16 cellular contexts compared by ENCODE assay signal in genomic region chr9:6917162-6917561, GRCh38.
A peak's percentile ranks its signal among the peaks of the same experiment; 100 is the strongest.
DNase-seq lines count a peak whose midpoint lies in the region; ATAC-seq and TF ChIP-seq lines count a peak whose summit lies in the region.
"Had no signal": no experiment of that assay in that cellular context is flagged by ENCODE, and none has a peak within 500 bp of the region (broad histone marks: within the 10 kb centered on the region; RNA-seq: fewer than 3 reads in every experiment).

No MANE protein-coding gene starts in this region.

- no peak overlapping the region for H4K91ac ChIP-seq in H9 (ENCODE audit: insufficient read length, low read depth, low read length)

- no peak overlapping the region for H3K27ac Mint-ChIP-seq in H9
- H3K27ac Mint-ChIP-seq: nephron; T-helper 2 cell treated with Interferon-gamma antibody and Interleukin-4, amounts not matched to agents 5 μg/mL and 100 μg/mL, for 36 hours had no signal

- no peak overlapping the region for H3T11ph ChIP-seq in H9 (ENCODE audit: low read length)

- DNase-seq in left colon (no peak), H9 (no peak), NCI-H1930 (lab: John Stamatoyannopoulos, UW) (no peak), mucosa of descending colon (no peak)
- DNase-seq: Caco-2, NCI-H1694 treated with DMSO at 0.1 percent for 48 hours, PC-3, spleen had no signal

- H3K4me1 ChIP-seq in H9 (ENCODE audit: insufficient read depth, low read length) (no peaks in the 10 kb centered on the region; the same call in 1 of the 2 replicates), mucosa of descending colon (ENCODE audit: low read depth) (no peaks in the 10 kb centered on the region)
- H3K4me1 ChIP-seq: breast epithelium, Caco-2 had no signal

- no peaks in the 10 kb centered on the region; the same call in 1 of the 2 replicates for H3K27me3 Mint-ChIP-seq in H9 (ENCODE audit: low read depth)

- H2BK12ac ChIP-seq in H9 (ENCODE audit: insufficient read length, low read depth, low read length), result no peak overlapping the region

- H3K4me3 ChIP-seq in mucosa of descending colon, result no peak overlapping the region
- H3K4me3 ChIP-seq: breast epithelium, spleen had no signal

- peaks cover 11 to 12% of the 10 kb centered on the region in 2 experiments for H3K4me1 Mint-ChIP-seq in H9
- H3K4me1 Mint-ChIP-seq: nephron had no signal

- H4K20me1 ChIP-seq in H9 (ENCODE audit: control insufficient read depth, insufficient read depth, insufficient read length), result no peaks in the 10 kb centered on the region

- no peak overlapping the region for H3K18ac ChIP-seq in H9 (ENCODE audit: insufficient read length, low read depth, low read length)

- no peak overlapping the region for H3K23ac ChIP-seq in H9 (ENCODE audit: insufficient read length, low read depth, low read length)

- no peak overlapping the region for H4K8ac ChIP-seq in H9 (replicated peaks; ENCODE audit: insufficient read length, low read depth, low read length)

- TF ChIP-seq CTCF in H9 (conservative IDR thresholded peaks at IDR 0.05), result no peak
- TF ChIP-seq CTCF in mucosa of descending colon (IDR thresholded peaks at IDR 0.05), result no peak

- peaks cover 0 to 4% of the 10 kb centered on the region in 2 experiments; a peak in 3 of 5 replicates for H3K9me3 Mint-ChIP-seq in H9
- H3K9me3 Mint-ChIP-seq: nephron had no signal

- no peak overlapping the region for H2BK15ac ChIP-seq in H9 (ENCODE audit: low read depth, low read length)

- intact Hi-C loops in left colon (cut with DNase I, micrococcal nuclease) (no loop called here), mucosa of descending colon (cut with DNase I, micrococcal nuclease) (no loop called here)

- H2BK5ac ChIP-seq in H9 (ENCODE audit: insufficient read length, low read length), result no peak overlapping the region

- no peak overlapping the region for H3K9ac ChIP-seq in H9 (ENCODE audit: extremely low read depth, insufficient read length, low read length)

- H3K9me3 ChIP-seq in H9 (ENCODE audit: control insufficient read depth, low read depth, low read length) (no peaks in the 10 kb centered on the region), mucosa of descending colon (no peaks in the 10 kb centered on the region)
- H3K9me3 ChIP-seq: breast epithelium, Caco-2, spleen had no signal

- no peak overlapping the region for H3K14ac ChIP-seq in H9 (ENCODE audit: insufficient read depth, low read length)

- H3K36me3 ChIP-seq in mucosa of descending colon (ENCODE audit: low read depth), result no peaks in the 10 kb centered on the region
- H3K36me3 ChIP-seq: breast epithelium had no signal

- H3K36me3 Mint-ChIP-seq in H9 (ENCODE audit: insufficient read depth in 1 of 3, low read depth in 3 of 3), result peaks cover 3 to 13% (median 4%) of the 10 kb centered on the region in 3 experiments; a peak in 4 of 7 replicates

- H3K79me1 ChIP-seq in H9 (ENCODE audit: insufficient read depth, low read depth, low read length, poor library complexity, severe bottlenecking), result no peaks in the 10 kb centered on the region

- H3K4me3 Mint-ChIP-seq in H9, result no peak overlapping the region
- H3K4me3 Mint-ChIP-seq: nephron; T-helper 2 cell treated with Interferon-gamma antibody and Interleukin-4, amounts not matched to agents 5 μg/mL and 100 μg/mL, for 36 hours had no signal

- H3K79me2 ChIP-seq in H9 (ENCODE audit: insufficient read depth, low read length), result no peaks in the 10 kb centered on the region

- H3K27ac ChIP-seq in H9 (ENCODE audit: insufficient read length, low read depth, low read length), result no peak overlapping the region
- H3K27ac ChIP-seq: breast epithelium, epithelial cell of prostate, spleen had no signal

- H3K56ac ChIP-seq in H9 (ENCODE audit: insufficient read length, low read depth, low read length), result no peak overlapping the region

- no peak overlapping the region for H2BK20ac ChIP-seq in H9 (ENCODE audit: low read depth, low read length, poor library complexity, severe bottlenecking)

- H3K27me3 ChIP-seq in H9 (ENCODE audit: insufficient read depth, low read length), result no peaks in the 10 kb centered on the region
- H3K27me3 ChIP-seq: breast epithelium, spleen had no signal

- H3K4me2 ChIP-seq in H9 (ENCODE audit: insufficient read depth, insufficient read length, low read length), result no peak overlapping the region

- no peak overlapping the region for H3K4ac ChIP-seq in H9 (ENCODE audit: low read depth, low read length)

- H2AFZ ChIP-seq in H9 (ENCODE audit: low read length), result no peak overlapping the region

- H2AK5ac ChIP-seq in H9 (ENCODE audit: insufficient read length, low read length), result no peak overlapping the region

- no peak overlapping the region for H4K5ac ChIP-seq in H9 (ENCODE audit: insufficient read length, low read depth, low read length)

- H3K23me2 ChIP-seq in H9 (ENCODE audit: insufficient read length, low read depth, low read length, poor library complexity, severe bottlenecking), result no peaks in the 10 kb centered on the region

- ATAC-seq in GM18511 (IDR thresholded peaks at IDR 0.05; ENCODE audit: unreplicated experiment), result peak; percentile 89
- peak; percentile 86 for ATAC-seq in GM19468 (IDR thresholded peaks at IDR 0.05; ENCODE audit: extremely low read depth, unreplicated experiment)
- peak; percentile 76 for ATAC-seq in HG02885 (IDR thresholded peaks at IDR 0.05; ENCODE audit: poor library complexity, unreplicated experiment)
- ATAC-seq in HG03565 (IDR thresholded peaks at IDR 0.05; ENCODE audit: unreplicated experiment), result peak; percentile 88
- no peak for ATAC-seq in left colon
- ATAC-seq in mucosa of descending colon, result no peak
- ATAC-seq: PC-3 had no signal

- H2BK120ac ChIP-seq in H9 (ENCODE audit: low read depth, low read length, poor library complexity, severe bottlenecking), result no peak overlapping the region

Comparison
In these comparisons a context has a peak if more than half of its experiments do, and no peak if none do; other contexts are left out.
1. ATAC-seq: peak in GM18511 (single experiment), GM19468 (single experiment), HG02885 (single experiment) and HG03565 (single experiment); none in left colon (single experiment) and mucosa of descending colon (single experiment).